Comparison of ENCODE assay signal across 20 cellular contexts in genomic region chr2:177579486-177580036, GRCh38.
"Had no signal": no experiment of that assay in that cellular context is flagged by ENCODE, and none has a peak within 500 bp of the region (broad histone marks: within the 10 kb centered on the region; RNA-seq: fewer than 3 reads in every experiment).

No MANE protein-coding gene starts in this region.

- H3K27me3 ChIP-seq: breast epithelium, esophagus muscularis mucosa, heart left ventricle, left lung, right atrium auricular region, stomach, suprapubic skin, tibial nerve had no signal

- ATAC-seq: left lung; natural killer cell treated with Interleukin-12 subunit alpha and Interleukin-12 subunit beta and Interleukin-15 and Interleukin-18, amount 100 ng/mL, for 72 hours; WTC11 had no signal

- H3K36me3 Mint-ChIP-seq: activated naive CD8-positive, alpha-beta T cell treated with anti-CD3 and anti-CD28 coated beads for 36 hours; natural killer cell treated with Interleukin-12 subunit alpha and Interleukin-12 subunit beta and Interleukin-15 and Interleukin-18, amount 100 ng/mL, for 72 hours; stimulated activated memory B cell treated with anti-CD40 and anti-IgM and Interleukin-4, amounts not matched to agents 10 μg/mL and 1 μg/mL and 100 μg/mL, for 72 hours; WTC11 had no signal

- H3K4me1 ChIP-seq: breast epithelium, esophagus muscularis mucosa, heart left ventricle, left lung, right atrium auricular region, stomach, suprapubic skin, tibial nerve had no signal

- H3K9me3 Mint-ChIP-seq: activated naive CD8-positive, alpha-beta T cell treated with anti-CD3 and anti-CD28 coated beads for 36 hours; activated T-cell treated with anti-CD3 and anti-CD28 coated beads, Interleukin-2, amount 50 U/mL, for 24 hours; natural killer cell treated with Interleukin-12 subunit alpha and Interleukin-12 subunit beta and Interleukin-15 and Interleukin-18, amount 100 ng/mL, for 72 hours; T-helper 1 cell treated with Interleukin-12 subunit alpha and Interleukin-12 subunit beta and Interleukin-4 antibody, amounts not matched to agents 30 μg/mL and 1 μg/mL, for 36 hours had no signal

- H3K27ac ChIP-seq: breast epithelium, coronary artery, esophagus muscularis mucosa, heart left ventricle, left lung, right atrium auricular region, stomach, suprapubic skin, tibial nerve had no signal

- H3K27ac Mint-ChIP-seq: activated naive CD8-positive, alpha-beta T cell treated with anti-CD3 and anti-CD28 coated beads for 36 hours; activated T-cell treated with anti-CD3 and anti-CD28 coated beads, Interleukin-2, amount 50 U/mL, for 24 hours; natural killer cell treated with Interleukin-12 subunit alpha and Interleukin-12 subunit beta and Interleukin-15 and Interleukin-18, amount 100 ng/mL, for 72 hours; progenitor cell of endocrine pancreas; stimulated activated memory B cell treated with anti-CD40 and anti-IgM and Interleukin-4, amounts not matched to agents 10 μg/mL and 1 μg/mL and 100 μg/mL, for 72 hours; T-helper 1 cell treated with Interleukin-12 subunit alpha and Interleukin-12 subunit beta and Interleukin-4 antibody, amounts not matched to agents 30 μg/mL and 1 μg/mL, for 36 hours; WTC11 had no signal

- DNase-seq: activated naive CD4-positive, alpha-beta T cell treated with Interleukin-2 at 50 U/mL for 16 hours; activated naive CD8-positive, alpha-beta T cell treated with anti-CD3 and anti-CD28 coated beads for 36 hours; activated T-cell treated with anti-CD3 and anti-CD28 coated beads, Interleukin-2, amount 50 U/mL, for 24 hours; heart left ventricle; kidney; left lung; stimulated activated CD4-positive, alpha-beta T cell treated with anti-CD3 and anti-CD28 coated beads, Interleukin-1b, Interleukin-23, amount 100 ng/mL, for 48 hours; stomach; T1000 had no signal

- H3K4me3 ChIP-seq: breast epithelium, coronary artery, esophagus muscularis mucosa, heart left ventricle, left lung, right atrium auricular region, stomach, suprapubic skin, tibial nerve had no signal

- H3K4me1 Mint-ChIP-seq: activated naive CD8-positive, alpha-beta T cell treated with anti-CD3 and anti-CD28 coated beads for 36 hours; stimulated activated memory B cell treated with anti-CD40 and anti-IgM and Interleukin-4, amounts not matched to agents 10 μg/mL and 1 μg/mL and 100 μg/mL, for 72 hours; WTC11 had no signal

- H3K36me3 ChIP-seq: breast epithelium, esophagus muscularis mucosa, heart left ventricle, left lung, right atrium auricular region, stomach, suprapubic skin, tibial nerve had no signal

- H3K27me3 Mint-ChIP-seq: progenitor cell of endocrine pancreas; stimulated activated memory B cell treated with anti-CD40 and anti-IgM and Interleukin-4, amounts not matched to agents 10 μg/mL and 1 μg/mL and 100 μg/mL, for 72 hours had no signal

- H3K9me3 ChIP-seq: breast epithelium, esophagus muscularis mucosa, heart left ventricle, left lung, right atrium auricular region, stomach, suprapubic skin, tibial nerve had no signal

- H3K4me3 Mint-ChIP-seq: activated naive CD8-positive, alpha-beta T cell treated with anti-CD3 and anti-CD28 coated beads for 36 hours; activated T-cell treated with anti-CD3 and anti-CD28 coated beads, Interleukin-2, amount 50 U/mL, for 24 hours; natural killer cell treated with Interleukin-12 subunit alpha and Interleukin-12 subunit beta and Interleukin-15 and Interleukin-18, amount 100 ng/mL, for 72 hours; stimulated activated memory B cell treated with anti-CD40 and anti-IgM and Interleukin-4, amounts not matched to agents 10 μg/mL and 1 μg/mL and 100 μg/mL, for 72 hours; T-helper 1 cell treated with Interleukin-12 subunit alpha and Interleukin-12 subunit beta and Interleukin-4 antibody, amounts not matched to agents 30 μg/mL and 1 μg/mL, for 36 hours; WTC11 had no signal
